10 cellular contexts compared by ENCODE assay signal in genomic region chr22:27238935-27239510, GRCh38.
DNase-seq lines count a peak whose midpoint lies in the region; ATAC-seq and TF ChIP-seq lines count a peak whose summit lies in the region.
"Had no signal": no experiment of that assay in that cellular context is flagged by ENCODE, and none has a peak within 500 bp of the region (broad histone marks: within the 10 kb centered on the region; RNA-seq: fewer than 3 reads in every experiment).

No MANE protein-coding gene starts in this region.

- no peak overlapping the region for H3K27ac Mint-ChIP-seq in naive thymus-derived CD8-positive, alpha-beta T cell
- H3K27ac Mint-ChIP-seq: activated CD8-positive, alpha-beta T cell treated with anti-CD3 and anti-CD28 coated beads for 36 hours had no signal

- no peaks in the 10 kb centered on the region for H3K27me3 ChIP-seq in Karpas-422 (ENCODE audit: low read length)

- peaks cover 5 to 40% (median 16%) of the 10 kb centered on the region in 5 donors for H3K27me3 Mint-ChIP-seq in naive thymus-derived CD8-positive, alpha-beta T cell

- H3K9me3 Mint-ChIP-seq in naive thymus-derived CD8-positive, alpha-beta T cell, result peaks cover 0 to 8% (median 0%) of the 10 kb centered on the region in 9 donors
- H3K9me3 Mint-ChIP-seq: activated CD8-positive, alpha-beta T cell treated with anti-CD3 and anti-CD28 coated beads for 36 hours had no signal

- no peaks in the 10 kb centered on the region for H3K9me2 ChIP-seq in Karpas-422 (replicated peaks; ENCODE audit: insufficient read depth, low read length)

- H3K79me2 ChIP-seq in Karpas-422 (ENCODE audit: low read length), result no peaks in the 10 kb centered on the region

- H3K9ac ChIP-seq in Karpas-422 (ENCODE audit: low read length), result no peak overlapping the region

- H3K9me3 ChIP-seq in Karpas-422 (ENCODE audit: low read length), result no peaks in the 10 kb centered on the region

- H3K36me3 Mint-ChIP-seq in naive thymus-derived CD8-positive, alpha-beta T cell, result no peaks in the 10 kb centered on the region

- H3K4me3 ChIP-seq in epithelial cell of proximal tubule (ENCODE audit: low read depth, low read length) (no peak overlapping the region), Karpas-422 (ENCODE audit: low read length) (no peak overlapping the region)

- DNase-seq in AG09319 (ENCODE audit: extremely low read depth, low read depth) (peak; percentile 87), NCI-H446 treated with DMSO at 0.1 percent for 48 hours (lab: John Stamatoyannopoulos, UW) (peak; percentile 88), epithelial cell of proximal tubule (ENCODE audit: low read depth) (peak; percentile 56), mucosa of gallbladder (ENCODE audit: low spot score) (peak; percentile 60), Karpas-422 (no peak)
- DNase-seq in naive thymus-derived CD8-positive, alpha-beta T cell, result no peak
- DNase-seq in activated CD8-positive, alpha-beta memory T cell treated with anti-CD3 and anti-CD28 coated beads, Interleukin-2, amount 50 U/mL, for 48 hours, result no peak
- DNase-seq in stimulated activated CD4-positive, alpha-beta T cell treated with anti-CD3 and anti-CD28 coated beads, Interleukin-15, amount 100 ng/mL, for 24 hours, result no peak
- DNase-seq: activated CD8-positive, alpha-beta T cell treated with anti-CD3 and anti-CD28 coated beads for 36 hours; NCI-H187 treated with DMSO at 0.1 percent for 48 hours had no signal

- no peaks in the 10 kb centered on the region for H3K36me3 ChIP-seq in Karpas-422 (ENCODE audit: insufficient read depth, low read length)

- TF ChIP-seq CTCF in AG09319 (IDR thresholded peaks at IDR 0.05; ENCODE audit: low read depth, low read length) (no peak), epithelial cell of proximal tubule (conservative IDR thresholded peaks at IDR 0.05; ENCODE audit: low read depth, low read length) (no peak)

- H2AFZ ChIP-seq in Karpas-422 (ENCODE audit: low read length), result no peak overlapping the region

- POLR2A ChIA-PET in naive thymus-derived CD8-positive, alpha-beta T cell (lab: Charles Lee), result no interaction called here

- H3K4me3 Mint-ChIP-seq in naive thymus-derived CD8-positive, alpha-beta T cell, result no peak overlapping the region
- H3K4me3 Mint-ChIP-seq: activated CD8-positive, alpha-beta T cell treated with anti-CD3 and anti-CD28 coated beads for 36 hours had no signal

- no peaks in the 10 kb centered on the region for H3K4me1 ChIP-seq in Karpas-422 (ENCODE audit: low read length)

- no peak for ATAC-seq in naive thymus-derived CD8-positive, alpha-beta T cell
- ATAC-seq: activated CD8-positive, alpha-beta T cell treated with anti-CD3 and anti-CD28 coated beads for 36 hours had no signal

- H3K27ac ChIP-seq in Karpas-422 (ENCODE audit: low read length), result no peak overlapping the region

- H3K4me2 ChIP-seq in Karpas-422 (ENCODE audit: low read depth, low read length, poor library complexity, severe bottlenecking), result no peak overlapping the region

- no peaks in the 10 kb centered on the region for H4K20me1 ChIP-seq in Karpas-422 (ENCODE audit: insufficient read depth, low read depth, low read length)

- no peaks in the 10 kb centered on the region for H3K4me1 Mint-ChIP-seq in naive thymus-derived CD8-positive, alpha-beta T cell

Comparison
In these comparisons a context has a peak if more than half of its experiments do, and no peak if none do; other contexts are left out.
1. DNase-seq: peak in AG09319 (single experiment), NCI-H446 treated with DMSO at 0.1 percent for 48 hours (single experiment), epithelial cell of proximal tubule (single experiment) and mucosa of gallbladder (single experiment); none in naive thymus-derived CD8-positive, alpha-beta T cell (0 of 10), activated CD8-positive, alpha-beta memory T cell treated with anti-CD3 and anti-CD28 coated beads, Interleukin-2, amount 50 U/mL, for 48 hours (single experiment), Karpas-422 (single experiment) and stimulated activated CD4-positive, alpha-beta T cell treated with anti-CD3 and anti-CD28 coated beads, Interleukin-15, amount 100 ng/mL, for 24 hours (single experiment).